1 cellular context compared by ENCODE assay signal in the genomic region with DNA sequence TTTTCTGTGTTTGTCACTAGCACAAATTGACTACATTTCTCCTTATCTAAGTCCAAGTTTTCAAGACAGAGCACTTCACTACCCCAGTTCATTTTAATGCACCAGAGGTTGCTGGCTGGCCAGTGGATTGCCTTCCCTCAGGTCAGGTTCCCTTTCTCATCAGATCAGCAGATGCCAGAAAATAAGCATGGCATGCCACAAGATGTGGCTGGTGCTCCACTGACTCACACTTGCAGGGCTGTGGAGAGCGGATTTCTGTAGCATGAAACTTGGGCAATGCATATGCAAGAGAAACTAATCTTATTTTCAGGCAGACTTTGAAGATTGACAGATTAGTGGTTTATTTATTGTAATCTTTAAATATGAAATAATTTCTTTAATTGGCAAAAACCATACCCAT.
TF ChIP-seq lines count a peak whose summit lies in the region.

No MANE protein-coding gene starts in this region.

TF ChIP-seq in K562, 482 proteins besides CTCF, POLR2A, EP300 and RAD21 (continued from another document):
- no peak for TF ChIP-seq MTA1 (IDR thresholded peaks at IDR 0.05; ENCODE audit: borderline replicate concordance)
